ENCODE assay signal across 21 cellular contexts in genomic region chr6:33895296-33895695, GRCh38.
DNase-seq lines count a peak whose midpoint lies in the region; ATAC-seq and TF ChIP-seq lines count a peak whose summit lies in the region.
"Had no signal": no experiment of that assay in that cellular context is flagged by ENCODE, and none has a peak within 500 bp of the region (broad histone marks: within the 10 kb centered on the region; RNA-seq: fewer than 3 reads in every experiment).

No MANE protein-coding gene starts in this region.

- no peak overlapping the region for H3K23ac ChIP-seq in neuronal stem cell (ENCODE audit: low read depth, low read length, poor library complexity)

- H3K36me3 ChIP-seq in neuronal stem cell (replicated peaks in 1 of 2; ENCODE audit: control insufficient read depth in 2 of 2, insufficient read depth in 2 of 2, low read length in 2 of 2): no peaks in the 10 kb centered on the region
- H3K36me3 ChIP-seq: ascending aorta, suprapubic skin, WERI-Rb-1 had no signal

- no peak overlapping the region for H2AK5ac ChIP-seq in neuronal stem cell (ENCODE audit: low read depth, low read length)

- peak overlapping the region; percentile 70 for H3K27ac Mint-ChIP-seq in CD4-positive, alpha-beta T cell
- H3K27ac Mint-ChIP-seq in activated naive CD4-positive, alpha-beta T cell treated with anti-CD3 and anti-CD28 coated beads, Interleukin-2, amount 50 U/mL, for 72 hours: peak overlapping the region in 1 of 2 donors; percentile 29
- H3K27ac Mint-ChIP-seq: nephron progenitor cell had no signal

- H3K4me1 ChIP-seq in neuronal stem cell (ENCODE audit: control insufficient read depth in 2 of 2, insufficient read depth in 1 of 2, low read depth in 1 of 2, low read length in 2 of 2): no peaks in the 10 kb centered on the region

- TF ChIP-seq CTCF in CD4-positive, alpha-beta T cell (IDR thresholded peaks at IDR 0.05): no peak

- no peak overlapping the region for H4K8ac ChIP-seq in neuronal stem cell (ENCODE audit: low read depth, low read length)

- CTCF ChIA-PET in CD4-positive, alpha-beta T cell (lab: Charles Lee): no interaction called here

- H3K18ac ChIP-seq in neuronal stem cell (ENCODE audit: low read length): no peak overlapping the region

- no peaks in the 10 kb centered on the region for H3K36me3 Mint-ChIP-seq in CD4-positive, alpha-beta T cell (ENCODE audit: low read depth)
- H3K36me3 Mint-ChIP-seq in activated naive CD4-positive, alpha-beta T cell treated with anti-CD3 and anti-CD28 coated beads, Interleukin-2, amount 50 U/mL, for 72 hours: no peaks in the 10 kb centered on the region

- H3K9ac ChIP-seq in neuronal stem cell (ENCODE audit: low read depth, low read length, poor library complexity): no peak overlapping the region

- no peaks in the 10 kb centered on the region for H3K27me3 Mint-ChIP-seq in CD4-positive, alpha-beta T cell

- no peaks in the 10 kb centered on the region for H3K79me1 ChIP-seq in neuronal stem cell (ENCODE audit: low read depth, low read length)

- peak overlapping the region; percentile 13 for H2BK15ac ChIP-seq in neuronal stem cell (ENCODE audit: low read length)

- H2BK5ac ChIP-seq in neuronal stem cell (ENCODE audit: low read length): no peak overlapping the region

- H3K4me2 ChIP-seq in neuronal stem cell (ENCODE audit: insufficient read depth, low read length, poor library complexity, severe bottlenecking): no peak overlapping the region

- no peak overlapping the region for H4K91ac ChIP-seq in neuronal stem cell (ENCODE audit: low read depth, low read length, poor library complexity)

- H3K27ac ChIP-seq in CD4-positive, alpha-beta T cell (ENCODE audit: low read depth, low read length): no peak overlapping the region
- no peak overlapping the region for H3K27ac ChIP-seq in neuronal stem cell (replicated peaks; ENCODE audit: low read length)
- H3K27ac ChIP-seq: ascending aorta, SK-N-MC, suprapubic skin, WERI-Rb-1 had no signal

- H3K14ac ChIP-seq in neuronal stem cell (ENCODE audit: low read length): no peak overlapping the region

- H3K4me3 ChIP-seq in Jurkat, Clone E6-1 (ENCODE audit: low read length): no peak overlapping the region
- no peak overlapping the region for H3K4me3 ChIP-seq in neuronal stem cell (ENCODE audit: low read length in 2 of 2)
- H3K4me3 ChIP-seq: ascending aorta, SK-N-MC, suprapubic skin had no signal

- DNase-seq in CD4-positive, alpha-beta T cell: no peak
- peak; percentile 37 for DNase-seq in Jurkat, Clone E6-1 (ENCODE audit: low read depth, low spot score)
- no peak for DNase-seq in activated naive CD4-positive, alpha-beta T cell treated with anti-CD3 and anti-CD28 coated beads, Interleukin-2, amount 50 U/mL, for 72 hours (ENCODE audit: low spot score in 2 of 2)
- no peak for DNase-seq in neuronal stem cell (ENCODE audit: low spot score)
- no peak for DNase-seq in NCI-H748 (lab: John Stamatoyannopoulos, UW; ENCODE audit: unreplicated experiment)
- DNase-seq in effector CD8-positive, alpha-beta T cell (lab: John Stamatoyannopoulos, UW): no peak
- DNase-seq in medulla oblongata (ENCODE audit: extremely low spot score): no peak
- DNase-seq: Calu3; Karpas-422; midbrain; NCI-H1048; NCI-H187; NCI-H526 treated with DMSO at 0.1 percent for 48 hours; nephron progenitor cell; stimulated activated CD4-positive, alpha-beta T cell treated with anti-CD3 and anti-CD28 coated beads, Interleukin-15, amount 100 ng/mL, for 24 hours; WERI-Rb-1 had no signal

- H3K4me3 Mint-ChIP-seq in CD4-positive, alpha-beta T cell: no peak overlapping the region
- H3K4me3 Mint-ChIP-seq: nephron progenitor cell had no signal

- POLR2A ChIA-PET in CD4-positive, alpha-beta T cell (lab: Charles Lee): interaction anchor here (3.0 kb wide), 1 partner anchor 9 kb away, joined by 14 read pairs; no protein-coding TSS in a partner anchor

- peak; percentile 76 for ATAC-seq in CD4-positive, alpha-beta T cell (ENCODE audit: poor library complexity)
- ATAC-seq in activated naive CD4-positive, alpha-beta T cell treated with anti-CD3 and anti-CD28 coated beads, Interleukin-2, amount 50 U/mL, for 72 hours: peak; percentile 83
- ATAC-seq: left lobe of liver, sciatic nerve had no signal

- peaks cover 27% of the 10 kb centered on the region for H3K4me1 Mint-ChIP-seq in CD4-positive, alpha-beta T cell (ENCODE audit: low read depth)

- H2AFZ ChIP-seq in neuronal stem cell (ENCODE audit: low read length): no peak overlapping the region

- H3K9me3 Mint-ChIP-seq in CD4-positive, alpha-beta T cell: no peaks in the 10 kb centered on the region
- H3K9me3 Mint-ChIP-seq in activated naive CD4-positive, alpha-beta T cell treated with anti-CD3 and anti-CD28 coated beads, Interleukin-2, amount 50 U/mL, for 72 hours: no peaks in the 10 kb centered on the region
- H3K9me3 Mint-ChIP-seq: nephron progenitor cell had no signal

- no peaks in the 10 kb centered on the region for H3K27me3 ChIP-seq in CD4-positive, alpha-beta T cell (ENCODE audit: control insufficient read depth, insufficient read depth, low read length)
- peaks cover 0 to 24% (median 0%) of the 10 kb centered on the region in 3 experiments for H3K27me3 ChIP-seq in neuronal stem cell (ENCODE audit: control insufficient read depth in 3 of 3, insufficient read depth in 3 of 3, low read depth in 1 of 3, low read length in 3 of 3)
- H3K27me3 ChIP-seq: ascending aorta had no signal

- H2BK120ac ChIP-seq in neuronal stem cell (ENCODE audit: low read depth, low read length): no peak overlapping the region

- intact Hi-C loops in CD4-positive, alpha-beta T cell (cut with DNase I, micrococcal nuclease): no loop called here

- H3K4ac ChIP-seq in neuronal stem cell (ENCODE audit: low read length): no peak overlapping the region

- no CpG with 5 or more reads among the region's 3 CpGs for WGBS in neuronal stem cell (ENCODE audit: extremely low coverage in 2 of 2, insufficient read length in 2 of 2, insufficient replicate concordance in 1 of 2), 2 donors

- H2BK12ac ChIP-seq in neuronal stem cell (ENCODE audit: low read length): no peak overlapping the region

- H3K9me3 ChIP-seq in CD4-positive, alpha-beta T cell (ENCODE audit: control insufficient read depth, low read length): no peaks in the 10 kb centered on the region
- H3K9me3 ChIP-seq in neuronal stem cell (replicated peaks in 1 of 2; ENCODE audit: control insufficient read depth in 2 of 2, insufficient read depth in 1 of 2, low read depth in 1 of 2, low read length in 2 of 2): peaks cover 0 to 1% of the 10 kb centered on the region in 2 donors
- H3K9me3 ChIP-seq: ascending aorta, suprapubic skin had no signal
